Comparison of ENCODE assay signal across 8 cellular contexts in the genomic region with DNA sequence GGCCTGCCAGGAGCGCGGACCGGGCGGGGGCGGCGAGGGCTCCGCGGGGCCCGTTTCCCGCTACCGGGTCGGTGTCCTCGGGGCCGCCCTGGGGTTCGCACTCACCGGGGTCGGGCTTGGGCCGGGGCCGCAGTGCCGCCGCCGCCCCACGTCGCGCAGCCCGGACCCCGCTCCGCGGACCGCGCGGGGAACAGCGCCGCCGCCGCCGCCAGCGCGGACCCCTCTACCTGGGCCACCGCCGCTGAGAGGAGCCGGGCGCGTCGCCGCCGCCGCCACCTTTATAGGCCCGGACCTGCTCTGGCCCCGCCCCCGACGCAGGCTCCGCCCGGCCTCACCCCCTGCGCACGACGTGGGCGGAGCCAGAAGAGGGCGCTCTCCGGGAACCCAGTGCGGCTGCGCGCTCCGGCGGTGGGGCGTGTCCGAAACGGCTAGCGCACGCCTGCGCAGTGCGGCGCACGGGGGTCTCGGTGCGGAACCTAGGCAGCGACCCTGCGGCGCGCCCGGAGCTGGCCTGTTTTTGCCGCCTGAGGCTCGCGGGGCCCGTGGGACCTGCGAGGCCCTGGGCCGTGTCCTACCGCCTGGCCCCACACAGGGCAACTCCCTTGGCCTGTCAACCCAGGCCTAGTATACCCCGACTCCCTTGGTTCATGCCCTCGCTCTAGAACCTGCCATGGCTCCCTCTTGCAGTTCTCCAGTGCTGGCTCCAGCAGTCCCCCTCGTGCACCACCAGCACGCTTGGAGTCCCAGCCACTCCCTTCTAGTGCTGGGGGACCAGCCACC. TPM values are rescaled to one million over a fixed set of nuclear protein-coding genes. Genes with fewer than 3 reads are reported as not detected.
DNase-seq lines count a peak whose midpoint lies in the region; ATAC-seq and TF ChIP-seq lines count a peak whose summit lies in the region.

A gene (minus strand): TSS at position 254 of the 780 bp plus-strand sequence. CDS start 393 bp downstream, outside the sequence.

- no peaks in the 10 kb centered on the region for H3F3A ChIP-seq in Loucy (ENCODE audit: low read depth)

- H3K9me3 ChIP-seq in Loucy (ENCODE audit: insufficient read depth, low read depth, low read length), result no peaks in the 10 kb centered on the region
- H3K9me3 ChIP-seq in gastroesophageal sphincter, result no peaks in the 10 kb centered on the region

- H3K79me2 ChIP-seq in Loucy (ENCODE audit: insufficient read depth, low read length), result peaks cover 61% of the 10 kb centered on the region

- peaks cover 46% of the 10 kb centered on the region for H4K20me1 ChIP-seq in Loucy (ENCODE audit: insufficient read depth, low read length, poor library complexity, severe bottlenecking)

- TF ChIP-seq POLR2A in gastroesophageal sphincter (IDR thresholded peaks at IDR 0.05), result peak; percentile 99 to 100

- H3K4me1 ChIP-seq in Loucy (ENCODE audit: insufficient read depth, low read length, poor library complexity, severe bottlenecking), result peaks cover 59% of the 10 kb centered on the region
- H3K4me1 ChIP-seq in gastroesophageal sphincter, result peaks cover 9 to 84% (median 69%) of the 10 kb centered on the region in 3 donors

- in situ Hi-C loops in G401 (cut with HindIII; ENCODE audit: low sequenced_read_pairs) (no loop called here), SK-MEL-5 (cut with HindIII; ENCODE audit: low pct_unique_long_range_greater_than_20kb, low sequenced_read_pairs) (no loop called here)

- H2AFZ ChIP-seq in Loucy (ENCODE audit: low read length), result no peak within 1 kb of the TSS

- TF ChIP-seq EP300 in gastroesophageal sphincter (IDR thresholded peaks at IDR 0.05), result no peak

- no peaks in the 10 kb centered on the region for H3K9me2 ChIP-seq in Loucy (replicated peaks; ENCODE audit: low read depth, low read length)

- ATAC-seq in gastroesophageal sphincter, result peak; percentile 84

- whole genome bisulfite sequencing in gastroesophageal sphincter (ENCODE audit: low coverage in 1 of 2), 2 donors, result 0% methylated on average over 2 of the region's 92 CpGs; no CpG with 5 or more reads in 1 of the 2 donors

- TF ChIP-seq CTCF in Loucy (conservative IDR thresholded peaks at IDR 0.05; ENCODE audit: low read length) (peak; percentile 44), gastroesophageal sphincter (IDR thresholded peaks at IDR 0.05) (peak in 3 of 4 experiments; percentile 55 to 81 (median 62))

- peak within 1 kb of the TSS; percentile 95 to 100 (median 99) for H3K27ac ChIP-seq in gastroesophageal sphincter

- H3K4me3 ChIP-seq in Loucy (ENCODE audit: low read length, poor library complexity, severe bottlenecking) (peak within 1 kb of the TSS; percentile 79), gastroesophageal sphincter (peak within 1 kb of the TSS; percentile 93 to 100)

- peak within 1 kb of the TSS; percentile 85 for H3K4me2 ChIP-seq in Loucy (ENCODE audit: low read depth, low read length, poor library complexity, severe bottlenecking)

- H3K9ac ChIP-seq in Loucy (ENCODE audit: low read depth, low read length, poor library complexity, severe bottlenecking), result peak within 1 kb of the TSS; percentile 84

- peak; percentile 92 for DNase-seq in G401 (ENCODE audit: low spot score)
- DNase-seq in GOT3 (lab: John Stamatoyannopoulos, UW), result peak; percentile 70
- peak; percentile 77 for DNase-seq in SK-MEL-5 (ENCODE audit: low read depth, low spot score)
- DNase-seq in activated naive CD4-positive, alpha-beta T cell treated with Interleukin-2 at 50 U/mL for 16 hours, result peak; percentile 92
- peak in 55 of 56 donors; percentile 40 to 96 (median 88) for DNase-seq in nucleus accumbens (lab: John Stamatoyannopoulos, UW)
- DNase-seq in superior temporal gyrus (ENCODE audit: extremely low spot score), result peak; percentile 94

- no peaks in the 10 kb centered on the region for H3K36me3 ChIP-seq in Loucy (ENCODE audit: insufficient read depth, low read length)
- H3K36me3 ChIP-seq in gastroesophageal sphincter, result peaks cover 0 to 31% of the 10 kb centered on the region in 2 donors

- H3K27me3 ChIP-seq in Loucy (ENCODE audit: insufficient read depth, low read length, poor library complexity, severe bottlenecking), result no peaks in the 10 kb centered on the region
- H3K27me3 ChIP-seq in gastroesophageal sphincter, result no peaks in the 10 kb centered on the region

RNA-seq across cellular contexts. Expression of the gene that starts here (rescaled TPM):
- 113 and 118 TPM in 2 replicates for total RNA-seq in G401 (2014; rRNA removed; shearing (Covaris generic))
- total RNA-seq in SK-MEL-5 (2014; rRNA removed; shearing (Covaris generic)), result 19.1 and 22.2 TPM in 2 replicates
- polyA plus RNA-seq in SK-MEL-5 (2015; cell fraction: cytosol; rRNA removed), result 54.7 and 64.5 TPM in 2 replicates
- 67.2 and 76.0 TPM in 2 replicates for polyA plus RNA-seq in SK-MEL-5 (2015; cell fraction: nucleus; rRNA removed)
- 100 to 1,000 TPM in 3 of 4 donors, 10 to 100 TPM in 1; 98.4 to 195 (median 173) TPM for total RNA-seq in gastroesophageal sphincter

Comparison
In these comparisons a context has a peak if more than half of its experiments do, and no peak if none do; other contexts are left out.
1. Peak in every context shown above with its lines: DNase-seq, ATAC-seq, H3K4me3 ChIP-seq and H3K27ac ChIP-seq.